Comparison of ENCODE assay signal across 8 cellular contexts in genomic region chr1:193104496-193104905, GRCh38. TPM values are rescaled to one million over a fixed set of nuclear protein-coding genes. Genes with fewer than 3 reads are reported as not detected.
A peak's percentile ranks its signal among the peaks of the same experiment; 100 is the strongest.
DNase-seq lines count a peak whose midpoint lies in the region; ATAC-seq, FAIRE-seq and TF ChIP-seq lines count a peak whose summit lies in the region.

No MANE protein-coding gene starts in this region.

- CTCF ChIA-PET in PC-9 (lab: Charles Lee), result no interaction called here

- H2AFZ ChIP-seq in PC-9 (peak overlapping the region; percentile 93), astrocyte (ENCODE audit: low read depth, low read length) (peak overlapping the region; percentile 61)

- ATAC-seq in GM19025 (IDR thresholded peaks at IDR 0.05; ENCODE audit: low read depth, unreplicated experiment), result peak; percentile 29
- peak; percentile 46 for ATAC-seq in HG03135 (IDR thresholded peaks at IDR 0.05; ENCODE audit: unreplicated experiment)

- intact Hi-C loops in PC-9 (cut with micrococcal nuclease; ENCODE audit: unreplicated experiment) (no loop called here), posterior vena cava (cut with DNase I) (no loop called here)

- H3K27me3 Mint-ChIP-seq in astrocyte (ENCODE audit: low read depth, unreplicated experiment), result no peaks in the 10 kb centered on the region

- no peak for FAIRE-seq in astrocyte (lab: Jason Lieb, UNC)

- H3K27ac ChIP-seq in PC-9 (peak overlapping the region; percentile 76), astrocyte (ENCODE audit: low read depth, low read length) (peak overlapping the region; percentile 90)

- peaks cover 11% of the 10 kb centered on the region for H3K4me1 Mint-ChIP-seq in astrocyte (ENCODE audit: low read depth, unreplicated experiment)

- POLR2A ChIA-PET in PC-9 (lab: Charles Lee; ENCODE audit: unreplicated experiment), result interaction anchor here (0.7 to 1.5 kb wide), 3 partner anchors 45 to 523 kb away, joined by 4 to 5 read pairs (median 4); partner anchors contain the start of genes RO60 and UCHL5

- peak overlapping the region; percentile 91 for H3K4me3 Mint-ChIP-seq in astrocyte (ENCODE audit: unreplicated experiment)

- H3K9me3 ChIP-seq in PC-9 (ENCODE audit: insufficient read depth, low read depth) (no peaks in the 10 kb centered on the region), astrocyte (ENCODE audit: insufficient read depth, low read depth, low read length) (no peaks in the 10 kb centered on the region)

- peaks cover 22% of the 10 kb centered on the region for H3F3A ChIP-seq in PC-9 (ENCODE audit: insufficient read depth, low read depth)

- H3K4me2 ChIP-seq in PC-9 (peak overlapping the region; percentile 81), astrocyte (ENCODE audit: low read length) (peak overlapping the region; percentile 90)

- no peaks in the 10 kb centered on the region for H3K27me3 ChIP-seq in PC-9 (ENCODE audit: insufficient read depth, low read depth)
- no peaks in the 10 kb centered on the region for H3K27me3 ChIP-seq in astrocyte (ENCODE audit: insufficient read depth, low read length)

- peaks cover 2% of the 10 kb centered on the region for H3K36me3 Mint-ChIP-seq in astrocyte (ENCODE audit: low read depth, unreplicated experiment)

- H3K9me2 ChIP-seq in PC-9 (ENCODE audit: insufficient read depth), result no peaks in the 10 kb centered on the region

- H4K20me1 ChIP-seq in PC-9 (ENCODE audit: insufficient read depth), result no peaks in the 10 kb centered on the region
- H4K20me1 ChIP-seq in astrocyte (ENCODE audit: insufficient read depth, low read length), result peaks cover 7% of the 10 kb centered on the region

- H3K36me3 ChIP-seq in PC-9 (ENCODE audit: low read depth) (no peaks in the 10 kb centered on the region), astrocyte (ENCODE audit: insufficient read depth, low read length) (peaks cover 7% of the 10 kb centered on the region)

- TF ChIP-seq CTCF in PC-9 (conservative IDR thresholded peaks at IDR 0.05), result no peak
- no peak for TF ChIP-seq CTCF in astrocyte (IDR thresholded peaks at IDR 0.05; ENCODE audit: insufficient read depth, low read depth, low read length)

- DNase-seq in COR-L47 (lab: John Stamatoyannopoulos, UW) (peak; percentile 47), PC-9 (peak in 1 of 2 experiments; percentile 26), astrocyte (ENCODE audit: low read depth) (peak; percentile 47), hepatic stellate cell (ENCODE audit: low spot score) (peak; percentile 41), posterior vena cava (ENCODE audit: low spot score) (peak; percentile 86)
- DNase-seq in effector CD4-positive, alpha-beta T cell, result no peak

- peak overlapping the region; percentile 59 for H3K4me3 ChIP-seq in PC-9
- peak overlapping the region; percentile 93 for H3K4me3 ChIP-seq in astrocyte (ENCODE audit: insufficient read depth, low read depth, low read length)

- H3K79me2 ChIP-seq in PC-9 (ENCODE audit: low read depth), result peaks cover 33% of the 10 kb centered on the region
- peaks cover 35% of the 10 kb centered on the region for H3K79me2 ChIP-seq in astrocyte (ENCODE audit: insufficient read depth, low read length)

- peak overlapping the region; percentile 78 for H3K27ac Mint-ChIP-seq in astrocyte (ENCODE audit: unreplicated experiment)

- TSS peak; percentile 50 for BruUV-seq in PC-9 (replicated peaks; lab: Mats Ljungman, UMichigan)

- peaks cover 16% of the 10 kb centered on the region for H3K4me1 ChIP-seq in PC-9 (replicated peaks; ENCODE audit: insufficient read depth)
- peaks cover 7% of the 10 kb centered on the region for H3K4me1 ChIP-seq in astrocyte (ENCODE audit: insufficient read depth, low read length)

- peak overlapping the region; percentile 90 for H3K9ac ChIP-seq in astrocyte (ENCODE audit: low read length)

- no peaks in the 10 kb centered on the region for H3K9me3 Mint-ChIP-seq in astrocyte (ENCODE audit: unreplicated experiment)

RNA-seq across cellular contexts. Expression of gene GLRX2, which starts 0.7 kb away (rescaled TPM):
- total RNA-seq in PC-9 (2021) (12.5 and 16.7 TPM in 2 replicates), astrocyte (37.0 and 37.1 TPM in 2 replicates), posterior vena cava (10 to 100 TPM; 21.1 to 26.6 TPM)

RNA-seq across cellular contexts. Expression of gene CDC73, which starts 17.3 kb away (rescaled TPM):
- total RNA-seq in PC-9 (2021) (39.6 and 47.1 TPM in 2 replicates), astrocyte (72.9 and 77.7 TPM in 2 replicates), posterior vena cava (10 to 100 TPM; 70.0 to 79.1 TPM)

RNA-seq across cellular contexts. Expression of gene RO60, which starts 45.1 kb away (rescaled TPM):
- total RNA-seq in PC-9 (2021) (40.4 and 49.2 TPM in 2 replicates), astrocyte (120 and 134 TPM in 2 replicates), posterior vena cava (10 to 100 TPM; 70.5 to 80.6 TPM)

RNA-seq across cellular contexts. Expression of gene UCHL5, which starts 45.3 kb away (rescaled TPM):
- 37.0 and 49.3 TPM in 2 replicates for total RNA-seq in PC-9 (2021)
- total RNA-seq in astrocyte, result 26.4 and 33.3 TPM in 2 replicates
- 10 to 100 TPM; 26.0 to 36.7 TPM for total RNA-seq in posterior vena cava
